1 cellular context compared by ENCODE assay signal in genomic region chr16:170088-170507, GRCh38.
TF ChIP-seq lines count a peak whose summit lies in the region.

No MANE protein-coding gene starts in this region.

TF ChIP-seq in SK-N-SH, 30 proteins besides CTCF, POLR2A, EP300 and RAD21:
- 0 out of 2 replicates have a peak, but pooled peaks have one; percentile 25 for TF ChIP-seq NFIC (IDR thresholded peaks at IDR 0.05; ENCODE audit: borderline replicate concordance)
- TF ChIP-seq, protein P1, sequence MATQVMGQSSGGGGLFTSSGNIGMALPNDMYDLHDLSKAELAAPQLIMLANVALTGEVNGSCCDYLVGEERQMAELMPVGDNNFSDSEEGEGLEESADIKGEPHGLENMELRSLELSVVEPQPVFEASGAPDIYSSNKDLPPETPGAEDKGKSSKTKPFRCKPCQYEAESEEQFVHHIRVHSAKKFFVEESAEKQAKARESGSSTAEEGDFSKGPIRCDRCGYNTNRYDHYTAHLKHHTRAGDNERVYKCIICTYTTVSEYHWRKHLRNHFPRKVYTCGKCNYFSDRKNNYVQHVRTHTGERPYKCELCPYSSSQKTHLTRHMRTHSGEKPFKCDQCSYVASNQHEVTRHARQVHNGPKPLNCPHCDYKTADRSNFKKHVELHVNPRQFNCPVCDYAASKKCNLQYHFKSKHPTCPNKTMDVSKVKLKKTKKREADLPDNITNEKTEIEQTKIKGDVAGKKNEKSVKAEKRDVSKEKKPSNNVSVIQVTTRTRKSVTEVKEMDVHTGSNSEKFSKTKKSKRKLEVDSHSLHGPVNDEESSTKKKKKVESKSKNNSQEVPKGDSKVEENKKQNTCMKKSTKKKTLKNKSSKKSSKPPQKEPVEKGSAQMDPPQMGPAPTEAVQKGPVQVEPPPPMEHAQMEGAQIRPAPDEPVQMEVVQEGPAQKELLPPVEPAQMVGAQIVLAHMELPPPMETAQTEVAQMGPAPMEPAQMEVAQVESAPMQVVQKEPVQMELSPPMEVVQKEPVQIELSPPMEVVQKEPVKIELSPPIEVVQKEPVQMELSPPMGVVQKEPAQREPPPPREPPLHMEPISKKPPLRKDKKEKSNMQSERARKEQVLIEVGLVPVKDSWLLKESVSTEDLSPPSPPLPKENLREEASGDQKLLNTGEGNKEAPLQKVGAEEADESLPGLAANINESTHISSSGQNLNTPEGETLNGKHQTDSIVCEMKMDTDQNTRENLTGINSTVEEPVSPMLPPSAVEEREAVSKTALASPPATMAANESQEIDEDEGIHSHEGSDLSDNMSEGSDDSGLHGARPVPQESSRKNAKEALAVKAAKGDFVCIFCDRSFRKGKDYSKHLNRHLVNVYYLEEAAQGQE (IDR thresholded peaks at IDR 0.05; ENCODE audit: low read depth, low read length), result peak; percentile 89
